In genomic region chr3:141529256-141530132, GRCh38 we compare ENCODE assay signal across 15 cellular contexts. TPM values are rescaled to one million over a fixed set of nuclear protein-coding genes. Genes with fewer than 3 reads are reported as not detected.
DNase-seq lines count a peak whose midpoint lies in the region; ATAC-seq and TF ChIP-seq lines count a peak whose summit lies in the region.
"Had no signal": no experiment of that assay in that cellular context is flagged by ENCODE, and none has a peak within 500 bp of the region (broad histone marks: within the 10 kb centered on the region; RNA-seq: fewer than 3 reads in every experiment).

No MANE protein-coding gene starts in this region.

- intact Hi-C loops in left ventricle myocardium inferior (cut with micrococcal nuclease) = no loop called here
- intact Hi-C loops in left ventricle myocardium superior (cut with micrococcal nuclease) = no loop called here
- intact Hi-C loops in vagina (cut with DNase I) = no loop called here

- DNase-seq in left ventricle myocardium inferior = no peak
- DNase-seq in left ventricle myocardium superior = no peak
- DNase-seq in amniotic epithelial cell (ENCODE audit: low read depth) = peak; percentile 31
- DNase-seq in myocyte (ENCODE audit: low read depth) = peak; percentile 5
- no peak for DNase-seq in vagina (ENCODE audit: extremely low spot score in 2 of 2)
- DNase-seq in iPS-NIHi11 (ENCODE audit: low spot score) = no peak
- DNase-seq: activated CD8-positive, alpha-beta memory T cell treated with anti-CD3 and anti-CD28 coated beads, Interleukin-2, amount 50 U/mL, for 48 hours; endodermal cell; NCI-H345; retina had no signal

- H3K9me3 ChIP-seq in left ventricle myocardium inferior (replicated peaks) = no peaks in the 10 kb centered on the region
- H3K9me3 ChIP-seq in vagina = no peaks in the 10 kb centered on the region

- H3K36me3 ChIP-seq in left ventricle myocardium inferior (no peaks in the 10 kb centered on the region), vagina (no peaks in the 10 kb centered on the region)

- no peak for TF ChIP-seq CTCF in left ventricle myocardium inferior (IDR thresholded peaks at IDR 0.05; ENCODE audit: borderline replicate concordance)
- no peak for TF ChIP-seq CTCF in vagina (IDR thresholded peaks at IDR 0.05)

- H3K27ac ChIP-seq in left ventricle myocardium inferior (replicated peaks) = peak overlapping the region; percentile 49
- peak overlapping the region; percentile 58 for H3K27ac ChIP-seq in vagina
- H3K27ac ChIP-seq: C4-2B had no signal

- ATAC-seq in left ventricle myocardium superior (no peak), GM18909 (IDR thresholded peaks at IDR 0.05; ENCODE audit: poor library complexity, unreplicated experiment) (no peak), GM21423 (IDR thresholded peaks at IDR 0.05; ENCODE audit: unreplicated experiment) (no peak)
- ATAC-seq: HepG2, SK-N-SH treated with all-trans-retinoic acid at 6 μM for 48 hours had no signal

- no peaks in the 10 kb centered on the region for H3K27me3 ChIP-seq in left ventricle myocardium inferior (ENCODE audit: low read depth)
- H3K27me3 ChIP-seq in vagina = no peaks in the 10 kb centered on the region

- peak overlapping the region; percentile 1 for H3K4me3 ChIP-seq in left ventricle myocardium inferior
- no peak overlapping the region for H3K4me3 ChIP-seq in vagina

- peaks cover 21% of the 10 kb centered on the region for H3K4me1 ChIP-seq in left ventricle myocardium inferior
- peaks cover 30% of the 10 kb centered on the region for H3K4me1 ChIP-seq in vagina

- no peak for TF ChIP-seq POLR2A in vagina (IDR thresholded peaks at IDR 0.05)

RNA-seq across cellular contexts. Expression of gene RASA2, which starts 42.7 kb away (rescaled TPM):
- total RNA-seq in left ventricle myocardium inferior (4.3 TPM), left ventricle myocardium superior (5.1 TPM), myocyte (5.1 and 5.5 TPM in 2 replicates), vagina (18.4 TPM)
- 2.8 TPM for polyA plus RNA-seq in myocyte (2012)

Comparison
In these comparisons a context has a peak if more than half of its experiments do, and no peak if none do; other contexts are left out.
1. DNase-seq: peak in amniotic epithelial cell (single experiment) and myocyte (single experiment); none in left ventricle myocardium inferior (single experiment), left ventricle myocardium superior (single experiment), vagina (0 of 2) and iPS-NIHi11 (single experiment).